In the genomic region with DNA sequence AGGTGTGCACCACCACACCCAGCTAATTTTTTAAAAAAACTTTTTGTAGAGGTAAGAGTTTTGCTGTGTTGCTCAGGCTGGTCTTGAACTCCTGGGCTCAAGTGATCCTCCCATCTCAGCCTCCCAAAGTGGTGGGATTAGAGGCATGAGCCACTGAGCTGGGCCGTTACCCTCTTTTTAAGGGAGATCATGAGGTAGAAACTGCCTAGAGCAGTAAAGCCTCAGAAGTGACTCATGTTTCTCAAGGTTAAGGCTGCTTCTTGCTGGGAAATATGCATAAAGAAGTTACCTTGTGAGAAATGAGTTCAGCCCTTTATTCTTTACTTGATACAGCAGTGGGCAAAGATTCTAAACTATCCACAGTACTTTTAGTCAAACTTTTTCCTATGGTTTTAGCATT, we compare ENCODE assay signal across 13 cellular contexts. TPM values are rescaled to one million over a fixed set of nuclear protein-coding genes. Genes with fewer than 3 reads are reported as not detected.
DNase-seq lines count a peak whose midpoint lies in the region; ATAC-seq, FAIRE-seq and TF ChIP-seq lines count a peak whose summit lies in the region.
"Had no signal": no experiment of that assay in that cellular context is flagged by ENCODE, and none has a peak within 500 bp of the region (broad histone marks: within the 10 kb centered on the region; RNA-seq: fewer than 3 reads in every experiment).

No MANE protein-coding gene starts in this region.

- peaks cover 9% of the 10 kb centered on the region for H3K4me1 Mint-ChIP-seq in mesothelial cell of epicardium

- no peak overlapping the region for H3K4me2 ChIP-seq in PC-9
- H3K4me2 ChIP-seq in GM12878 (ENCODE audit: control insufficient read depth, insufficient read depth): no peak overlapping the region

- no peak for TF ChIP-seq POLR2A in GM12878 (IDR thresholded peaks at IDR 0.05; ENCODE audit: low read depth, low read length)

- intact Hi-C loops in PC-9 (cut with micrococcal nuclease; ENCODE audit: unreplicated experiment): no loop called here
- intact Hi-C loops in GM12878 (cut with micrococcal nuclease; ENCODE audit: unreplicated experiment): loop anchor here (5.0 kb wide), 1 partner anchor 35 kb away; no protein-coding TSS in a partner anchor

- SMC1A ChIA-PET in GM12878 (lab: Charles Lee; ENCODE audit: uncharacterized antibody, unreplicated experiment): interaction anchor here (1.3 to 9.8 kb wide), 8 partner anchors 14 to 78 kb away, joined by 3 to 125 read pairs (median 11); partner anchors contain the start of gene SLC25A19

- in situ Hi-C loops in GM12878 (cut with MboI): no loop called here

- TF ChIP-seq EP300 in GM12878 (IDR thresholded peaks at IDR 0.05; ENCODE audit: borderline replicate concordance in 1 of 2, control insufficient read depth in 1 of 2, low read depth in 2 of 2, low read length in 2 of 2): no peak

- no peaks in the 10 kb centered on the region for H3K9me3 ChIP-seq in PC-9 (ENCODE audit: insufficient read depth, low read depth)
- no peaks in the 10 kb centered on the region for H3K9me3 ChIP-seq in GM12878 (replicated peaks; ENCODE audit: control insufficient read depth, insufficient read depth, low read length)
- H3K9me3 ChIP-seq in neutrophil: no peaks in the 10 kb centered on the region

- no peaks in the 10 kb centered on the region for H3K27me3 ChIP-seq in PC-9 (ENCODE audit: insufficient read depth, low read depth)
- no peaks in the 10 kb centered on the region for H3K27me3 ChIP-seq in GM12878 (replicated peaks in 1 of 2; ENCODE audit: control insufficient read depth in 2 of 2, insufficient read depth in 2 of 2, low read length in 1 of 2)
- no peaks in the 10 kb centered on the region for H3K27me3 ChIP-seq in neutrophil

- H4K20me1 ChIP-seq in PC-9 (ENCODE audit: insufficient read depth): peaks cover 29% of the 10 kb centered on the region
- peaks cover 11% of the 10 kb centered on the region for H4K20me1 ChIP-seq in GM12878 (ENCODE audit: control insufficient read depth, insufficient read depth)

- H3K27ac ChIP-seq in PC-9: 0 out of 2 replicates have a peak overlapping the region, but pooled peaks have one; percentile 10
- no peak overlapping the region for H3K27ac ChIP-seq in GM12878 (ENCODE audit: control insufficient read depth, insufficient read depth)
- peak overlapping the region; percentile 60 for H3K27ac ChIP-seq in neutrophil

- BruUV-seq in PC-9 (replicated peaks; lab: Mats Ljungman, UMichigan) (no TSS peak), GM12878 (replicated peaks; lab: Mats Ljungman, UMichigan) (no TSS peak)

- no peaks in the 10 kb centered on the region for H3K36me3 ChIP-seq in PC-9 (ENCODE audit: low read depth)
- H3K36me3 ChIP-seq in GM12878 (ENCODE audit: control insufficient read depth in 2 of 2, insufficient read depth in 2 of 2, low read length in 1 of 2): peaks cover 0 to 10% of the 10 kb centered on the region in 2 experiments; a peak in 2 of 4 replicates
- no peaks in the 10 kb centered on the region for H3K36me3 ChIP-seq in neutrophil

- RAD21 ChIA-PET in GM12878 (lab: Charles Lee; ENCODE audit: unreplicated experiment): interaction anchor here (1.1 to 1.9 kb wide), 4 partner anchors 12 to 28 kb away, joined by 3 to 6 read pairs (median 6); no protein-coding TSS in a partner anchor

- CTCF ChIA-PET in PC-9 (lab: Charles Lee) (no interaction called here), GM12878 (lab: Yijun Ruan, JAX) (interaction anchor here (1.1 to 1.8 kb wide), 7 partner anchors 11 to 97 kb away, joined by 3 to 7 read pairs (median 4); partner anchors contain the start of gene MIF4GD)

- peaks cover 42% of the 10 kb centered on the region for H3K4me1 ChIP-seq in PC-9 (replicated peaks; ENCODE audit: insufficient read depth)
- peaks cover 55% of the 10 kb centered on the region for H3K4me1 ChIP-seq in GM12878 (ENCODE audit: control insufficient read depth, insufficient read depth, low read length)
- peaks cover 36 to 48% of the 10 kb centered on the region in 2 experiments for H3K4me1 ChIP-seq in neutrophil (ENCODE audit: control insufficient read depth in 1 of 2, insufficient read depth in 1 of 2, low read depth in 1 of 2, low read length in 1 of 2)

- POLR2A ChIA-PET in PC-9 (lab: Charles Lee; ENCODE audit: unreplicated experiment): no interaction called here
- POLR2A ChIA-PET in GM12878 (lab: Charles Lee): interaction anchor here (0.7 to 4.7 kb wide), 6 partner anchors 11 to 162 kb away, joined by 3 to 25 read pairs (median 8); partner anchors contain the start of gene NUP85

- TF ChIP-seq RAD21 in GM12878 (IDR thresholded peaks at IDR 0.05; ENCODE audit: insufficient read depth, low read depth, low read length): no peak

- peak; percentile 23 for DNase-seq in SIG-M5 treated with dmso at 0.1 percent for 504 hours (lab: John Stamatoyannopoulos, UW; ENCODE audit: unreplicated experiment)
- no peak for DNase-seq in SIG-M5 (lab: John Stamatoyannopoulos, UW)
- peak in 1 of 2 experiments; percentile 62 for DNase-seq in PC-9
- no peak for DNase-seq in GM12878 (ENCODE audit: low read depth, low spot score)
- DNase-seq in NCI-H2171 (lab: John Stamatoyannopoulos, UW): no peak
- no peak for DNase-seq in mesothelial cell of epicardium (ENCODE audit: low spot score in 2 of 2, unreplicated experiment in 2 of 2)
- DNase-seq: 8988T; kidney glomerular epithelial cell; NCI-H446 treated with DMSO at 0.1 percent for 48 hours; stimulated activated CD4-positive, alpha-beta T cell treated with anti-CD3 and anti-CD28 coated beads, Interleukin-2, amount 100 ng/mL, for 48 hours had no signal

- H3K79me2 ChIP-seq in PC-9 (ENCODE audit: low read depth) (peaks cover 93% of the 10 kb centered on the region), GM12878 (ENCODE audit: control insufficient read depth, insufficient read depth, low read length) (peaks cover 98% of the 10 kb centered on the region)

- H3F3A ChIP-seq in PC-9 (ENCODE audit: insufficient read depth, low read depth): peaks cover 29% of the 10 kb centered on the region

- no peaks in the 10 kb centered on the region for H3K9me3 Mint-ChIP-seq in mesothelial cell of epicardium

- TF ChIP-seq CTCF in PC-9 (conservative IDR thresholded peaks at IDR 0.05) (no peak), GM12878 (IDR thresholded peaks at IDR 0.05 in 2 of 3, conservative IDR thresholded peaks at IDR 0.05 in 1 of 3; ENCODE audit: control insufficient read depth in 2 of 3, extremely low read depth in 1 of 3, insufficient read depth in 1 of 3, low read depth in 3 of 3, low read length in 3 of 3) (no peak), neutrophil (IDR thresholded peaks at IDR 0.05) (no peak), mesothelial cell of epicardium (IDR thresholded peaks at IDR 0.05; ENCODE audit: unreplicated experiment) (no peak)

- H3K9me2 ChIP-seq in PC-9 (ENCODE audit: insufficient read depth): no peaks in the 10 kb centered on the region

- H3K27me3 Mint-ChIP-seq in mesothelial cell of epicardium (ENCODE audit: low read depth): no peaks in the 10 kb centered on the region

- H3K4me3 ChIP-seq in PC-9 (no peak overlapping the region), GM12878 (no peak overlapping the region), neutrophil (ENCODE audit: low read depth in 1 of 2, low read length in 1 of 2) (no peak overlapping the region)

- WGBS in GM12878 (ENCODE audit: insufficient coverage, insufficient replicate concordance, low lambda C conversion rate, missing lambda C conversion rate): 22% methylated on average over 1 of the region's 1 CpG

- ATAC-seq in GM12878 (peak; percentile 8; the same call in 1 of the 3 replicates), HG02938 (IDR thresholded peaks at IDR 0.05; ENCODE audit: unreplicated experiment) (no peak)
- ATAC-seq: HCT116 had no signal

- no peak overlapping the region for H2AFZ ChIP-seq in PC-9
- no peak overlapping the region for H2AFZ ChIP-seq in GM12878 (ENCODE audit: control insufficient read depth, low read depth, low read length)

- no peaks in the 10 kb centered on the region for H3K36me3 Mint-ChIP-seq in mesothelial cell of epicardium

- no peak overlapping the region for H3K27ac Mint-ChIP-seq in mesothelial cell of epicardium

- no peak overlapping the region for H3K4me3 Mint-ChIP-seq in mesothelial cell of epicardium

- H3K9ac ChIP-seq in GM12878 (ENCODE audit: control insufficient read depth, insufficient read depth, low read length): no peak overlapping the region

- no peak for FAIRE-seq in GM12878 (lab: Jason Lieb, UNC)

TF ChIP-seq in GM12878, 131 proteins besides CTCF, POLR2A, EP300 and RAD21 (continues in another document):
- TF ChIP-seq LARP7 (IDR thresholded peaks at IDR 0.05): no peak
- TF ChIP-seq, protein P1, sequence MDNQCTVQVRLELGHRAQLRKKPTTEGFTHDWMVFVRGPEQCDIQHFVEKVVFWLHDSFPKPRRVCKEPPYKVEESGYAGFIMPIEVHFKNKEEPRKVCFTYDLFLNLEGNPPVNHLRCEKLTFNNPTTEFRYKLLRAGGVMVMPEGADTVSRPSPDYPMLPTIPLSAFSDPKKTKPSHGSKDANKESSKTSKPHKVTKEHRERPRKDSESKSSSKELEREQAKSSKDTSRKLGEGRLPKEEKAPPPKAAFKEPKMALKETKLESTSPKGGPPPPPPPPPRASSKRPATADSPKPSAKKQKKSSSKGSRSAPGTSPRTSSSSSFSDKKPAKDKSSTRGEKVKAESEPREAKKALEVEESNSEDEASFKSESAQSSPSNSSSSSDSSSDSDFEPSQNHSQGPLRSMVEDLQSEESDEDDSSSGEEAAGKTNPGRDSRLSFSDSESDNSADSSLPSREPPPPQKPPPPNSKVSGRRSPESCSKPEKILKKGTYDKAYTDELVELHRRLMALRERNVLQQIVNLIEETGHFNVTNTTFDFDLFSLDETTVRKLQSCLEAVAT (IDR thresholded peaks at IDR 0.05): no peak
- no peak for TF ChIP-seq MEF2A (IDR thresholded peaks at IDR 0.05; ENCODE audit: insufficient read depth, low read depth, low read length)
- no peak for TF ChIP-seq HDAC2 (IDR thresholded peaks at IDR 0.05)
- TF ChIP-seq CHD4 (IDR thresholded peaks at IDR 0.05): no peak

RNA-seq across cellular contexts. Expression of gene GRB2, which starts 38.2 kb away (rescaled TPM):
- total RNA-seq in PC-9 (2021) (75.3 and 81.3 TPM in 2 replicates), GM12878 (2014; rRNA removed) (161 and 168 TPM in 2 replicates), GM12878 (2014; rRNA removed; fragmentation: Illumina TruSeq; extraction: Trizol) (113 and 118 TPM in 2 replicates), GM12878 (2021) (207 and 214 TPM in 2 replicates), mesothelial cell of epicardium (61.8 to 67.8 TPM (median 66.3 TPM) in 3 replicates)
- total RNA-seq in GM12878 (2013; cell fraction: nucleolus; rRNA removed): 189 and 244 TPM in 2 replicates
- 75.8 TPM for polyA plus RNA-seq in GM12878 (2011; ENCODE audit: low read depth)
- polyA plus RNA-seq in GM12878 (2011; rRNA removed) (133 and 196 TPM in 2 replicates), GM12878 (2014; fragmentation: Illumina TruSeq; extraction: Trizol) (141 and 201 TPM in 2 replicates), GM12878 (2014; fragmentation: Nextera tagmentation; extraction: Ambion mirVana) (100 to 1,000 TPM; 113 to 152 TPM), GM12878 (2014; rRNA removed) (164 and 180 TPM in 2 replicates), GM12878 (2016; fragmentation: Nextera tagmentation; extraction: Ambion mirVana) (100 to 1,000 TPM; 263 to 268 TPM)
- 121 and 130 TPM in 2 replicates for polyA plus RNA-seq in GM12878 (2011; cell fraction: cytosol; rRNA removed)
- 40.5 and 43.7 TPM in 2 replicates for polyA plus RNA-seq in GM12878 (2011; cell fraction: nucleus; rRNA removed)
- polyA plus RNA-seq in GM12878 (2012): 118 and 123 TPM in 2 replicates
- polyA minus RNA-seq in GM12878 (2011; rRNA and poly(A)+ RNA removed): 52.6 and 94.4 TPM in 2 replicates
- 19.2 and 20.6 TPM in 2 replicates for polyA minus RNA-seq in GM12878 (2011; cell fraction: cytosol; rRNA and poly(A)+ RNA removed)
- 31.8 and 65.3 TPM in 2 replicates for polyA minus RNA-seq in GM12878 (2011; cell fraction: nucleus; rRNA and poly(A)+ RNA removed)
